ENCODE assay signal across 9 cellular contexts in the genomic region with DNA sequence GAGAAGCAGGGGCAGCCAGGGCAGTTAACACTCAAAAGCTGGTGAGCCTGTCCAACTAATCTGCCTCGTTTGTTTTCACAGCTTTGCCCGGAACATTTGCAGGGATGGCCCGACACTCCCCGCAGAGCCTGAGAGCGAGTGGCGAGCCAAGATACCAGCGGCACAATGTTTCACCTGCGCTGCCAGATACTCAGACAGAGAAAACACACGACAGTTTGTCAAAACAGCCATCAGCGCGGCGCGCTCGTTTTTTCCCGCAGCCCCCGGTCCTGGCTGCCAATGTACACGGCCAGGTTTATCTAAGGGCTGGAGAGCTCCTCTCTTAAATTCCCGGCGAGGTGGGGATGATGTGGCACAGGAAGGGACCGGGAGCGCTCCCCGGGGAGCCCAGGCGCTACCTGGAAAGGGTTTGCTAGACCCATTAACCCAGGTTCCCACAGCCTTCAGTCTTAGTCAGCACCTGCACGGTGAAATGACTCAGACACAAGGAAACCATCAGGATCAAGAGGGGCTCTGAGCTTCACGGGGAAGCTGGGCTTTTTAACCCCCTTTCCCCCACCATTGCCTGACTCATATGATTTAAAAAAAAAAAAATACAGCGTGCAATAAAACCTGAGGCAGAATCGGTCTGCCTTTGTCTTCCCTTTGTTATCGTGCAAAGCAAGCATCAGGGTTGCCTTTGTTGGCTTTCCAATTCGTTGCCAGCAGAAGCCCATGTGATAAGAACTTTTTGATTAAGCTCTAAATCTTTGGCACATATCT.
DNase-seq lines count a peak whose midpoint lies in the region; ATAC-seq and TF ChIP-seq lines count a peak whose summit lies in the region.
"Had no signal": no experiment of that assay in that cellular context is flagged by ENCODE, and none has a peak within 500 bp of the region (broad histone marks: within the 10 kb centered on the region; RNA-seq: fewer than 3 reads in every experiment).

No MANE protein-coding gene starts in this region.

- H3K9me3 ChIP-seq in thyroid gland: no peaks in the 10 kb centered on the region

- 2 to 4% methylated on average over 15 to 29 of the region's 29 CpGs for WGBS in thyroid gland, 2 donors

- no peak for TF ChIP-seq POLR2A in thyroid gland (IDR thresholded peaks at IDR 0.05)

- H3K27ac ChIP-seq in thyroid gland: peak overlapping the region in 2 of 3 donors; percentile 39 to 52
- H3K27ac ChIP-seq: 22Rv1 had no signal

- no peaks in the 10 kb centered on the region for H3K9me3 Mint-ChIP-seq in WTC11
- H3K9me3 Mint-ChIP-seq in activated CD8-positive, alpha-beta T cell treated with anti-CD3 and anti-CD28 coated beads, Interleukin-2, amount 10 ng/mL, durations not matched to agents 7 days and 5 days (ENCODE audit: insufficient read depth): no peaks in the 10 kb centered on the region
- no peaks in the 10 kb centered on the region for H3K9me3 Mint-ChIP-seq in activated naive CD4-positive, alpha-beta T cell treated with anti-CD3 and anti-CD28 coated beads for 36 hours

- H3K36me3 Mint-ChIP-seq in WTC11: no peaks in the 10 kb centered on the region
- no peaks in the 10 kb centered on the region for H3K36me3 Mint-ChIP-seq in activated CD8-positive, alpha-beta T cell treated with anti-CD3 and anti-CD28 coated beads, Interleukin-2, amount 10 ng/mL, durations not matched to agents 7 days and 5 days (ENCODE audit: low read depth)
- no peaks in the 10 kb centered on the region for H3K36me3 Mint-ChIP-seq in activated naive CD4-positive, alpha-beta T cell treated with anti-CD3 and anti-CD28 coated beads for 36 hours (ENCODE audit: low read depth)

- H3K36me3 ChIP-seq in thyroid gland: no peaks in the 10 kb centered on the region

- intact Hi-C loops in thyroid gland (cut with DNase I): no loop called here
- intact Hi-C loops in activated naive CD4-positive, alpha-beta T cell treated with anti-CD3 and anti-CD28 coated beads for 36 hours (cut with micrococcal nuclease): no loop called here

- TF ChIP-seq CTCF in WTC11 (IDR thresholded peaks at IDR 0.05) (no peak), thyroid gland (IDR thresholded peaks at IDR 0.05) (no peak)

- POLR2A ChIA-PET in WTC11 (lab: Charles Lee): no interaction called here
- POLR2A ChIA-PET in activated CD8-positive, alpha-beta T cell treated with anti-CD3 and anti-CD28 coated beads, Interleukin-2, amount 10 ng/mL, durations not matched to agents 7 days and 5 days (lab: Charles Lee): no interaction called here

- H3K4me1 Mint-ChIP-seq in WTC11: peaks cover 42% of the 10 kb centered on the region
- H3K4me1 Mint-ChIP-seq in activated CD8-positive, alpha-beta T cell treated with anti-CD3 and anti-CD28 coated beads, Interleukin-2, amount 10 ng/mL, durations not matched to agents 7 days and 5 days (ENCODE audit: low read depth): no peaks in the 10 kb centered on the region
- H3K4me1 Mint-ChIP-seq in activated naive CD4-positive, alpha-beta T cell treated with anti-CD3 and anti-CD28 coated beads for 36 hours (ENCODE audit: low read depth): no peaks in the 10 kb centered on the region

- ATAC-seq in WTC11: peak; percentile 67
- ATAC-seq in HG02870 (IDR thresholded peaks at IDR 0.05; ENCODE audit: unreplicated experiment): no peak
- ATAC-seq in activated CD8-positive, alpha-beta T cell treated with anti-CD3 and anti-CD28 coated beads, Interleukin-2, amount 10 ng/mL, durations not matched to agents 7 days and 5 days: no peak

- DNase-seq in DMS 273 (lab: John Stamatoyannopoulos, UW; ENCODE audit: unreplicated experiment) (peak; percentile 24), DMS 273 treated with DMSO at 0.1 percent for 48 hours (lab: John Stamatoyannopoulos, UW) (no peak), WTC11 (ENCODE audit: low spot score) (peak; percentile 47), iPS-NIHi11 (ENCODE audit: low spot score) (peak; percentile 29), thyroid gland (peak; percentile 94 to 95)
- DNase-seq in activated CD8-positive, alpha-beta T cell treated with anti-CD3 and anti-CD28 coated beads, Interleukin-2, amount 10 ng/mL, durations not matched to agents 7 days and 5 days: no peak
- no peak for DNase-seq in activated naive CD4-positive, alpha-beta T cell treated with anti-CD3 and anti-CD28 coated beads for 36 hours

- peaks cover 23% of the 10 kb centered on the region for H3K27me3 Mint-ChIP-seq in WTC11 (ENCODE audit: low read depth)
- H3K27me3 Mint-ChIP-seq in activated CD8-positive, alpha-beta T cell treated with anti-CD3 and anti-CD28 coated beads, Interleukin-2, amount 10 ng/mL, durations not matched to agents 7 days and 5 days (ENCODE audit: low read depth): peaks cover 21% of the 10 kb centered on the region
- peaks cover 31% of the 10 kb centered on the region for H3K27me3 Mint-ChIP-seq in activated naive CD4-positive, alpha-beta T cell treated with anti-CD3 and anti-CD28 coated beads for 36 hours (ENCODE audit: low read depth)

- no peak overlapping the region for H3K4me3 ChIP-seq in thyroid gland (replicated peaks in 1 of 3)

- peak overlapping the region; percentile 71 for H3K4me3 Mint-ChIP-seq in WTC11
- no peak overlapping the region for H3K4me3 Mint-ChIP-seq in activated CD8-positive, alpha-beta T cell treated with anti-CD3 and anti-CD28 coated beads, Interleukin-2, amount 10 ng/mL, durations not matched to agents 7 days and 5 days
- H3K4me3 Mint-ChIP-seq in activated naive CD4-positive, alpha-beta T cell treated with anti-CD3 and anti-CD28 coated beads for 36 hours: no peak overlapping the region

- H3K27me3 ChIP-seq in thyroid gland: no peaks in the 10 kb centered on the region

- H3K4me1 ChIP-seq in thyroid gland: peaks cover 8 to 15% of the 10 kb centered on the region in 2 donors

- CTCF ChIA-PET in WTC11 (lab: Charles Lee): no interaction called here
- CTCF ChIA-PET in activated CD8-positive, alpha-beta T cell treated with anti-CD3 and anti-CD28 coated beads, Interleukin-2, amount 10 ng/mL, durations not matched to agents 7 days and 5 days (lab: Charles Lee): interaction anchor here (0.6 kb wide), 1 partner anchor 590 kb away, joined by 4 read pairs; no protein-coding TSS in a partner anchor
- CTCF ChIA-PET in activated naive CD4-positive, alpha-beta T cell treated with anti-CD3 and anti-CD28 coated beads for 36 hours (lab: Charles Lee): interaction anchor here (0.7 kb wide), 1 partner anchor 854 kb away, joined by 5 read pairs; no protein-coding TSS in a partner anchor

- H3K27ac Mint-ChIP-seq in WTC11: no peak overlapping the region
- no peak overlapping the region for H3K27ac Mint-ChIP-seq in activated CD8-positive, alpha-beta T cell treated with anti-CD3 and anti-CD28 coated beads, Interleukin-2, amount 10 ng/mL, durations not matched to agents 7 days and 5 days
- H3K27ac Mint-ChIP-seq in activated naive CD4-positive, alpha-beta T cell treated with anti-CD3 and anti-CD28 coated beads for 36 hours: no peak overlapping the region

TF ChIP-seq in WTC11, 78 proteins besides CTCF, POLR2A, EP300 and RAD21:
- peak; percentile 50; the same call in 1 of the 2 replicates for TF ChIP-seq ZNF423 (CRISPR knock-in tag; IDR thresholded peaks at IDR 0.05)
- no peak for TF ChIP-seq ZNF425 (CRISPR knock-in tag; conservative IDR thresholded peaks at IDR 0.05)

Comparison
In these comparisons a context has a peak if more than half of its experiments do, and no peak if none do; other contexts are left out.
1. DNase-seq: peak in DMS 273 (single experiment), WTC11 (single experiment), iPS-NIHi11 (single experiment) and thyroid gland (2 of 2); none in DMS 273 treated with DMSO at 0.1 percent for 48 hours (single experiment), activated CD8-positive, alpha-beta T cell treated with anti-CD3 and anti-CD28 coated beads, Interleukin-2, amount 10 ng/mL, durations not matched to agents 7 days and 5 days (single experiment) and activated naive CD4-positive, alpha-beta T cell treated with anti-CD3 and anti-CD28 coated beads for 36 hours (single experiment).